In the genomic region with DNA sequence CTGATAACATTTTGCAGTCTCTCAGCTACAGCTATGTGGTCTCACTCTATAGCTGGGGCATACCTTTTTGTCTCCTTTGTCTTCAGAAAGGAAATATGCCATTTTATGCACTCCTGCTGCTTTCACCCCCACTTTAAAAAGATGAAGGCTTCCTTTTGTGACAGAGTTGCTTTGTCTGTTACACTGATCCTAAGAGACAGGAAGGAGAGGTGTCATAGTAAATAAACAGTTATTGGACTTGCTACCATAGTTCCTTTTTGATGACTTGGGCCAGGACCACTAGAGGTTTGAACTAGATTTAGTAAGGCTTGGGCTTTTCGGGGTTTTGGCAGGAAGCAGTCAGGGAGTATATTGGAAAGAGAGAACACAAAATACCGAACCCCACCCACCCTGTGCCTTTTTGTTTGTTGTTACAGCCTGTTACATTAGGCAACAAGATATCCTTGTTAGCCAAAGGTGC, we compare ENCODE assay signal across 13 cellular contexts. TPM values are rescaled to one million over a fixed set of nuclear protein-coding genes. Genes with fewer than 3 reads are reported as not detected.
DNase-seq lines count a peak whose midpoint lies in the region; ATAC-seq and TF ChIP-seq lines count a peak whose summit lies in the region.
"Had no signal": no experiment of that assay in that cellular context is flagged by ENCODE, and none has a peak within 500 bp of the region (broad histone marks: within the 10 kb centered on the region; RNA-seq: fewer than 3 reads in every experiment).

No MANE protein-coding gene starts in this region.

- H3K9me3 Mint-ChIP-seq in activated CD4-positive, alpha-beta T cell treated with anti-CD3 and anti-CD28 coated beads for 36 hours (ENCODE audit: low read depth), result no peaks in the 10 kb centered on the region
- H3K9me3 Mint-ChIP-seq in T-cell (no peaks in the 10 kb centered on the region), osteocyte (ENCODE audit: unreplicated experiment) (no peaks in the 10 kb centered on the region)
- no peaks in the 10 kb centered on the region for H3K9me3 Mint-ChIP-seq in effector memory CD8-positive, alpha-beta T cell

- no peaks in the 10 kb centered on the region for H3K36me3 Mint-ChIP-seq in activated CD4-positive, alpha-beta T cell treated with anti-CD3 and anti-CD28 coated beads for 36 hours (ENCODE audit: low read depth)
- peaks cover 2% of the 10 kb centered on the region for H3K36me3 Mint-ChIP-seq in T-cell
- no peaks in the 10 kb centered on the region for H3K36me3 Mint-ChIP-seq in effector memory CD8-positive, alpha-beta T cell (ENCODE audit: insufficient read depth)
- H3K36me3 Mint-ChIP-seq in osteocyte (ENCODE audit: unreplicated experiment), result no peaks in the 10 kb centered on the region

- no peak for DNase-seq in activated CD4-positive, alpha-beta T cell treated with anti-CD3 and anti-CD28 coated beads for 36 hours
- no peak for DNase-seq in activated CD4-positive, alpha-beta T cell treated with anti-CD3 and anti-CD28 coated beads, Interleukin-2, amount 50 U/mL, for 4 hours
- DNase-seq in T-cell, result no peak
- DNase-seq in effector memory CD8-positive, alpha-beta T cell, result no peak
- no peak for DNase-seq in osteocyte (ENCODE audit: extremely low spot score, unreplicated experiment)
- no peak for DNase-seq in stimulated activated CD4-positive, alpha-beta T cell treated with anti-CD3 and anti-CD28 coated beads, Interleukin-15, amount 100 ng/mL, for 24 hours
- DNase-seq in NCI-H2196 treated with DMSO at 0.1 percent for 48 hours (lab: John Stamatoyannopoulos, UW; ENCODE audit: unreplicated experiment), result no peak
- no peak for DNase-seq in SKM-1 (lab: John Stamatoyannopoulos, UW; ENCODE audit: unreplicated experiment)
- DNase-seq: 8988T, aorta, foreskin fibroblast, PC-9, thyroid gland had no signal

- no peaks in the 10 kb centered on the region for H3K27me3 Mint-ChIP-seq in activated CD4-positive, alpha-beta T cell treated with anti-CD3 and anti-CD28 coated beads for 36 hours
- H3K27me3 Mint-ChIP-seq in T-cell, result no peaks in the 10 kb centered on the region
- H3K27me3 Mint-ChIP-seq in effector memory CD8-positive, alpha-beta T cell, result no peaks in the 10 kb centered on the region
- H3K27me3 Mint-ChIP-seq in osteocyte (ENCODE audit: unreplicated experiment), result no peaks in the 10 kb centered on the region

- intact Hi-C loops in activated CD4-positive, alpha-beta T cell treated with anti-CD3 and anti-CD28 coated beads for 36 hours (cut with DNase I, micrococcal nuclease), result loop anchor here in 1 of 2 experiments (2.0 to 10.0 kb wide), 2 partner anchors 93 to 411 kb away; a partner anchor contains a TSS

- no peak for TF ChIP-seq CTCF in osteocyte (IDR thresholded peaks at IDR 0.05)

- H3K4me1 Mint-ChIP-seq in activated CD4-positive, alpha-beta T cell treated with anti-CD3 and anti-CD28 coated beads for 36 hours, result peaks cover 39% of the 10 kb centered on the region
- H3K4me1 Mint-ChIP-seq in T-cell (peaks cover 44 to 46% (median 45%) of the 10 kb centered on the region in 3 donors), osteocyte (ENCODE audit: unreplicated experiment) (peaks cover 28% of the 10 kb centered on the region)
- peaks cover 22 to 28% of the 10 kb centered on the region in 2 donors for H3K4me1 Mint-ChIP-seq in effector memory CD8-positive, alpha-beta T cell (ENCODE audit: low read depth in 2 of 2)

- no peak for ATAC-seq in activated CD4-positive, alpha-beta T cell treated with anti-CD3 and anti-CD28 coated beads for 36 hours
- ATAC-seq in T-cell (replicated peaks in 1 of 4), result no peak
- no peak for ATAC-seq in effector memory CD8-positive, alpha-beta T cell (replicated peaks)

- CTCF ChIA-PET in activated CD4-positive, alpha-beta T cell treated with anti-CD3 and anti-CD28 coated beads for 36 hours (lab: Charles Lee), result interaction anchor here (0.6 to 2.3 kb wide), 12 partner anchors 9 to 356 kb away, joined by 3 to 8 read pairs (median 3); no protein-coding TSS in a partner anchor
- CTCF ChIA-PET in T-cell (lab: Charles Lee), result interaction anchor here in 1 of 2 donors (1.0 to 1.8 kb wide), 3 partner anchors 13 to 60 kb away, joined by 3 to 8 read pairs (median 5); no protein-coding TSS in a partner anchor

- H3K27ac Mint-ChIP-seq in activated CD4-positive, alpha-beta T cell treated with anti-CD3 and anti-CD28 coated beads for 36 hours, result peak overlapping the region; percentile 87
- H3K27ac Mint-ChIP-seq in T-cell (peak overlapping the region; percentile 94 to 99), osteocyte (ENCODE audit: unreplicated experiment) (no peak overlapping the region)
- H3K27ac Mint-ChIP-seq in effector memory CD8-positive, alpha-beta T cell, result peak overlapping the region; percentile 33 to 94

- POLR2A ChIA-PET in activated CD4-positive, alpha-beta T cell treated with anti-CD3 and anti-CD28 coated beads for 36 hours (lab: Charles Lee), result interaction anchor here (1.8 kb wide), 1 partner anchor 48 kb away, joined by 5 read pairs; no protein-coding TSS in a partner anchor
- POLR2A ChIA-PET in T-cell (lab: Charles Lee), result interaction anchor here (0.5 to 1.1 kb wide), 3 partner anchors 48 to 91 kb away, joined by 4 to 5 read pairs (median 4); no protein-coding TSS in a partner anchor

- peak overlapping the region; percentile 87 for H3K4me3 Mint-ChIP-seq in activated CD4-positive, alpha-beta T cell treated with anti-CD3 and anti-CD28 coated beads for 36 hours
- H3K4me3 Mint-ChIP-seq in T-cell, result peak overlapping the region; percentile 70 to 87 (median 84)
- H3K4me3 Mint-ChIP-seq in effector memory CD8-positive, alpha-beta T cell, result peak overlapping the region; percentile 65 to 90
- peak overlapping the region; percentile 81 for H3K4me3 Mint-ChIP-seq in osteocyte (ENCODE audit: unreplicated experiment)

RNA-seq across cellular contexts. Expression of a gene that starts 1.8 kb away (rescaled TPM):
- total RNA-seq in activated CD4-positive, alpha-beta T cell treated with anti-CD3 and anti-CD28 coated beads for 36 hours, result 10 to 100 TPM; 78.3 to 98.0 TPM
- total RNA-seq in T-cell (10 to 100 TPM; 69.3 to 93.3 (median 75.5) TPM), osteocyte (91.9 and 94.4 TPM in 2 replicates)

RNA-seq across cellular contexts. Expression of a gene that starts 54.8 kb away (rescaled TPM):
- under 1 TPM; 0.11 to 0.14 TPM for total RNA-seq in activated CD4-positive, alpha-beta T cell treated with anti-CD3 and anti-CD28 coated beads for 36 hours
- total RNA-seq in T-cell, result under 1 TPM; 0.15 to 0.60 (median 0.28) TPM
- not detected in 2 replicates for total RNA-seq in osteocyte
- total RNA-seq: PC-9 had no signal
